Comparison of ENCODE assay signal across 20 cellular contexts in genomic region chr16:76441886-76442285, GRCh38.
"Had no signal": no experiment of that assay in that cellular context is flagged by ENCODE, and none has a peak within 500 bp of the region (broad histone marks: within the 10 kb centered on the region; RNA-seq: fewer than 3 reads in every experiment).

No MANE protein-coding gene starts in this region.

- H3K27me3 Mint-ChIP-seq: naive thymus-derived CD4-positive, alpha-beta T cell; stimulated activated naive B cell treated with anti-CD40 and anti-IgM and Interleukin-4, amounts not matched to agents 10 μg/mL and 1 μg/mL and 100 μg/mL, for 72 hours; stimulated activated naive CD8-positive, alpha-beta T cell treated with anti-CD3 and anti-CD28 coated beads, Interleukin-15, amount 100 ng/mL, for 72 hours had no signal

- H3K4me3 ChIP-seq: heart left ventricle, right atrium auricular region, sigmoid colon, skin epidermis, testis, tibial nerve, upper lobe of right lung, vagina had no signal

- H3K4me1 Mint-ChIP-seq: naive thymus-derived CD4-positive, alpha-beta T cell; stimulated activated naive B cell treated with anti-CD40 and anti-IgM and Interleukin-4, amounts not matched to agents 10 μg/mL and 1 μg/mL and 100 μg/mL, for 72 hours; stimulated activated naive CD8-positive, alpha-beta T cell treated with anti-CD3 and anti-CD28 coated beads, Interleukin-15, amount 100 ng/mL, for 72 hours had no signal

- H3K27ac ChIP-seq: heart left ventricle, right atrium auricular region, sigmoid colon, skin epidermis, testis, tibial nerve, upper lobe of right lung, vagina had no signal

- H3K4me3 Mint-ChIP-seq: naive thymus-derived CD4-positive, alpha-beta T cell; nephron progenitor cell; stimulated activated naive B cell treated with anti-CD40 and anti-IgM and Interleukin-4, amounts not matched to agents 10 μg/mL and 1 μg/mL and 100 μg/mL, for 72 hours; stimulated activated naive CD8-positive, alpha-beta T cell treated with anti-CD3 and anti-CD28 coated beads, Interleukin-15, amount 100 ng/mL, for 72 hours had no signal

- H3K36me3 ChIP-seq: heart left ventricle, right atrium auricular region, sigmoid colon, tibial nerve, upper lobe of right lung, vagina had no signal

- ATAC-seq: esophagus mucosa; heart left ventricle; left colon; left ventricle myocardium superior; naive thymus-derived CD4-positive, alpha-beta T cell; stimulated activated naive B cell treated with anti-CD40 and anti-IgM and Interleukin-4, amounts not matched to agents 10 μg/mL and 1 μg/mL and 100 μg/mL, for 72 hours; stimulated activated naive CD8-positive, alpha-beta T cell treated with anti-CD3 and anti-CD28 coated beads, Interleukin-15, amount 100 ng/mL, for 72 hours; upper lobe of right lung had no signal

- H3K9me3 Mint-ChIP-seq: nephron progenitor cell had no signal

- H3K27me3 ChIP-seq: heart left ventricle, right atrium auricular region, sigmoid colon, testis, tibial nerve, upper lobe of right lung, vagina had no signal

- H3K27ac Mint-ChIP-seq: nephron progenitor cell; stimulated activated naive B cell treated with anti-CD40 and anti-IgM and Interleukin-4, amounts not matched to agents 10 μg/mL and 1 μg/mL and 100 μg/mL, for 72 hours; stimulated activated naive CD8-positive, alpha-beta T cell treated with anti-CD3 and anti-CD28 coated beads, Interleukin-15, amount 100 ng/mL, for 72 hours had no signal

- DNase-seq: effector memory CD4-positive, alpha-beta T cell; heart left ventricle; hippocampal formation; left colon; left ventricle myocardium superior; naive thymus-derived CD4-positive, alpha-beta T cell; nephron progenitor cell; posterior cingulate gyrus; sigmoid colon; stimulated activated CD4-positive, alpha-beta T cell treated with anti-CD3 and anti-CD28 coated beads, Interleukin-2, amount 100 ng/mL, for 24 hours; stimulated activated CD4-positive, alpha-beta T cell treated with anti-CD3 and anti-CD28 coated beads, Interleukin-4, amount 100 ng/mL, for 4 hours; stimulated activated naive B cell treated with anti-CD40 and anti-IgM and Interleukin-4, amounts not matched to agents 10 μg/mL and 1 μg/mL and 100 μg/mL, for 72 hours; stimulated activated naive CD8-positive, alpha-beta T cell treated with anti-CD3 and anti-CD28 coated beads, Interleukin-15, amount 100 ng/mL, for 72 hours; testis; upper lobe of right lung had no signal

- H3K36me3 Mint-ChIP-seq: naive thymus-derived CD4-positive, alpha-beta T cell; stimulated activated naive B cell treated with anti-CD40 and anti-IgM and Interleukin-4, amounts not matched to agents 10 μg/mL and 1 μg/mL and 100 μg/mL, for 72 hours had no signal
